1 cellular context compared by ENCODE assay signal in the genomic region with DNA sequence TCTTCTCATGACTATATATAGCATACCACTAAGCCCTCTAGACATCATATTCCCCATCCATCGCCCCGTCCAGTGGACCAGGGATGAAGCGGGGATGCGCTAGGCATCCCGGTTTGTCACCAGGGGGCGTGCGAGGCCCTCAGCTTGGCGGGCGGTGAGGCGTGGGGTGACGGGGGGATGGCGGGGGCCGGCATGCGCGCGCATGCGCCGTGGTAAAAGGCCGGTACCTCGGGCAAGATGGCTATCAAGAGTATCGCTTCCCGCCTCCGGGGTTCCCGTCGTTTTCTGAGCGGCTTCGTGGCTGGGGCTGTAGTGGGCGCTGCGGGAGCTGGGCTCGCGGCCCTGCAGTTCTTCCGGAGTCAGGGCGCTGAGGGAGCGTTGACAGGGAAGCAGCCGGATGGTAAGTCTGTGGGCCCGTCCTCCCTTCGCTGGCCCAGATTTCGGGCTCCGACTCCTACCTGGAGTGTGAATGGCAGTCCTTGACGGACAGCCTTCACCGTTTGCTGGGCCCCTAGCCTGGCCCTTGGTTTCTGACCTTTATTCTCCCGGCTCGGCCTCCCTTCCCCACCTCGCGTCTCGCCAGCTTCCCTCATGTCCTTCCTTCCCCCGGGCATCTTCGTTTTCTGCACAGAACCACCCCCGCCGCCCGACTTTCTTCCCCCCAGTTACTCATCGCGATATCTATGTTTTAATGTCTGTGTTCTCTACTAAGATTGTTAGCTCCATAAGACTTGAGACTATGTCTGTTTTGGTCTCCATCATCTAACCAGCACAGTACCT.
TF ChIP-seq lines count a peak whose summit lies in the region.

A gene with protein sequence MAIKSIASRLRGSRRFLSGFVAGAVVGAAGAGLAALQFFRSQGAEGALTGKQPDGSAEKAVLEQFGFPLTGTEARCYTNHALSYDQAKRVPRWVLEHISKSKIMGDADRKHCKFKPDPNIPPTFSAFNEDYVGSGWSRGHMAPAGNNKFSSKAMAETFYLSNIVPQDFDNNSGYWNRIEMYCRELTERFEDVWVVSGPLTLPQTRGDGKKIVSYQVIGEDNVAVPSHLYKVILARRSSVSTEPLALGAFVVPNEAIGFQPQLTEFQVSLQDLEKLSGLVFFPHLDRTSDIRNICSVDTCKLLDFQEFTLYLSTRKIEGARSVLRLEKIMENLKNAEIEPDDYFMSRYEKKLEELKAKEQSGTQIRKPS (plus strand): TSS at position 210 of the 780 bp plus-strand sequence. CDS start 28 bp downstream, at position 238.

TF ChIP-seq in HepG2, 621 proteins besides CTCF, POLR2A, EP300 and RAD21 (continued from another document and continues in another):
- TF ChIP-seq BHLHE40 (IDR thresholded peaks at IDR 0.05; ENCODE audit: low read length) (no peak), ELF1 (CRISPR knock-in tag; IDR thresholded peaks at IDR 0.05) (peak; percentile 66), FOXM1 (CRISPR knock-in tag; IDR thresholded peaks at IDR 0.05) (no peak), GTF3A (CRISPR knock-in tag; conservative IDR thresholded peaks at IDR 0.05) (no peak), ZFP1 (CRISPR knock-in tag; IDR thresholded peaks at IDR 0.05) (no peak), ZFX (CRISPR knock-in tag; IDR thresholded peaks at IDR 0.05; ENCODE audit: low read depth) (peak; percentile 93), ZSCAN12 (CRISPR knock-in tag; IDR thresholded peaks at IDR 0.05) (no peak), ZNF782 (CRISPR knock-in tag; IDR thresholded peaks at IDR 0.05; ENCODE audit: borderline replicate concordance) (peak; percentile 87; the same call in 1 of the 2 replicates), CC2D1A (CRISPR knock-in tag; IDR thresholded peaks at IDR 0.05) (0 out of 2 replicates have a peak, but pooled peaks have one; percentile 70), CBX5 (CRISPR knock-in tag; IDR thresholded peaks at IDR 0.05; ENCODE audit: borderline replicate concordance) (peak; percentile 69; the same call in 1 of the 2 replicates), SNAI1 (CRISPR knock-in tag; IDR thresholded peaks at IDR 0.05; ENCODE audit: borderline replicate concordance) (no peak), NR2C2 (CRISPR knock-in tag; IDR thresholded peaks at IDR 0.05; ENCODE audit: borderline replicate concordance) (peak; percentile 55; the same call in 1 of the 2 replicates), ZFP36L1 (CRISPR knock-in tag; IDR thresholded peaks at IDR 0.05) (0 out of 2 replicates have a peak, but pooled peaks have one; percentile 54), HDAC1 (CRISPR knock-in tag; IDR thresholded peaks at IDR 0.05) (peak; percentile 56; the same call in 1 of the 2 replicates), RORA (CRISPR knock-in tag; IDR thresholded peaks at IDR 0.05) (no peak), NFKB2 (CRISPR knock-in tag; IDR thresholded peaks at IDR 0.05; ENCODE audit: borderline replicate concordance) (peak; percentile 88; the same call in 1 of the 2 replicates), HOXA3 (CRISPR knock-in tag; IDR thresholded peaks at IDR 0.05) (peak; percentile 77), CBX2 (IDR thresholded peaks at IDR 0.05; ENCODE audit: low read depth, low read length) (no peak), CBX2 (CRISPR knock-in tag; IDR thresholded peaks at IDR 0.05; ENCODE audit: low read depth) (no peak)
- TF ChIP-seq, protein P1, sequence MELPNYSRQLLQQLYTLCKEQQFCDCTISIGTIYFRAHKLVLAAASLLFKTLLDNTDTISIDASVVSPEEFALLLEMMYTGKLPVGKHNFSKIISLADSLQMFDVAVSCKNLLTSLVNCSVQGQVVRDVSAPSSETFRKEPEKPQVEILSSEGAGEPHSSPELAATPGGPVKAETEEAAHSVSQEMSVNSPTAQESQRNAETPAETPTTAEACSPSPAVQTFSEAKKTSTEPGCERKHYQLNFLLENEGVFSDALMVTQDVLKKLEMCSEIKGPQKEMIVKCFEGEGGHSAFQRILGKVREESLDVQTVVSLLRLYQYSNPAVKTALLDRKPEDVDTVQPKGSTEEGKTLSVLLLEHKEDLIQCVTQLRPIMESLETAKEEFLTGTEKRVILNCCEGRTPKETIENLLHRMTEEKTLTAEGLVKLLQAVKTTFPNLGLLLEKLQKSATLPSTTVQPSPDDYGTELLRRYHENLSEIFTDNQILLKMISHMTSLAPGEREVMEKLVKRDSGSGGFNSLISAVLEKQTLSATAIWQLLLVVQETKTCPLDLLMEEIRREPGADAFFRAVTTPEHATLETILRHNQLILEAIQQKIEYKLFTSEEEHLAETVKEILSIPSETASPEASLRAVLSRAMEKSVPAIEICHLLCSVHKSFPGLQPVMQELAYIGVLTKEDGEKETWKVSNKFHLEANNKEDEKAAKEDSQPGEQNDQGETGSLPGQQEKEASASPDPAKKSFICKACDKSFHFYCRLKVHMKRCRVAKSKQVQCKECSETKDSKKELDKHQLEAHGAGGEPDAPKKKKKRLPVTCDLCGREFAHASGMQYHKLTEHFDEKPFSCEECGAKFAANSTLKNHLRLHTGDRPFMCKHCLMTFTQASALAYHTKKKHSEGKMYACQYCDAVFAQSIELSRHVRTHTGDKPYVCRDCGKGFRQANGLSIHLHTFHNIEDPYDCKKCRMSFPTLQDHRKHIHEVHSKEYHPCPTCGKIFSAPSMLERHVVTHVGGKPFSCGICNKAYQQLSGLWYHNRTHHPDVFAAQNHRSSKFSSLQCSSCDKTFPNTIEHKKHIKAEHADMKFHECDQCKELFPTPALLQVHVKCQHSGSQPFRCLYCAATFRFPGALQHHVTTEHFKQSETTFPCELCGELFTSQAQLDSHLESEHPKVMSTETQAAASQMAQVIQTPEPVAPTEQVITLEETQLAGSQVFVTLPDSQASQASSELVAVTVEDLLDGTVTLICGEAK (IDR thresholded peaks at IDR 0.05): no peak
- TF ChIP-seq, protein P1 (CRISPR knock-in tag; IDR thresholded peaks at IDR 0.05): peak; percentile 78
- TF ChIP-seq, protein P2, sequence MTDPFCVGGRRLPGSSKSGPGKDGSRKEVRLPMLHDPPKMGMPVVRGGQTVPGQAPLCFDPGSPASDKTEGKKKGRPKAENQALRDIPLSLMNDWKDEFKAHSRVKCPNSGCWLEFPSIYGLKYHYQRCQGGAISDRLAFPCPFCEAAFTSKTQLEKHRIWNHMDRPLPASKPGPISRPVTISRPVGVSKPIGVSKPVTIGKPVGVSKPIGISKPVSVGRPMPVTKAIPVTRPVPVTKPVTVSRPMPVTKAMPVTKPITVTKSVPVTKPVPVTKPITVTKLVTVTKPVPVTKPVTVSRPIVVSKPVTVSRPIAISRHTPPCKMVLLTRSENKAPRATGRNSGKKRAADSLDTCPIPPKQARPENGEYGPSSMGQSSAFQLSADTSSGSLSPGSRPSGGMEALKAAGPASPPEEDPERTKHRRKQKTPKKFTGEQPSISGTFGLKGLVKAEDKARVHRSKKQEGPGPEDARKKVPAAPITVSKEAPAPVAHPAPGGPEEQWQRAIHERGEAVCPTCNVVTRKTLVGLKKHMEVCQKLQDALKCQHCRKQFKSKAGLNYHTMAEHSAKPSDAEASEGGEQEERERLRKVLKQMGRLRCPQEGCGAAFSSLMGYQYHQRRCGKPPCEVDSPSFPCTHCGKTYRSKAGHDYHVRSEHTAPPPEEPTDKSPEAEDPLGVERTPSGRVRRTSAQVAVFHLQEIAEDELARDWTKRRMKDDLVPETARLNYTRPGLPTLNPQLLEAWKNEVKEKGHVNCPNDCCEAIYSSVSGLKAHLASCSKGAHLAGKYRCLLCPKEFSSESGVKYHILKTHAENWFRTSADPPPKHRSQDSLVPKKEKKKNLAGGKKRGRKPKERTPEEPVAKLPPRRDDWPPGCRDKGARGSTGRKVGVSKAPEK (CRISPR knock-in tag; IDR thresholded peaks at IDR 0.05; ENCODE audit: borderline replicate concordance): no peak
- TF ChIP-seq, protein P3, sequence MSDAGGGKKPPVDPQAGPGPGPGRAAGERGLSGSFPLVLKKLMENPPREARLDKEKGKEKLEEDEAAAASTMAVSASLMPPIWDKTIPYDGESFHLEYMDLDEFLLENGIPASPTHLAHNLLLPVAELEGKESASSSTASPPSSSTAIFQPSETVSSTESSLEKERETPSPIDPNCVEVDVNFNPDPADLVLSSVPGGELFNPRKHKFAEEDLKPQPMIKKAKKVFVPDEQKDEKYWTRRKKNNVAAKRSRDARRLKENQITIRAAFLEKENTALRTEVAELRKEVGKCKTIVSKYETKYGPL (CRISPR knock-in tag; IDR thresholded peaks at IDR 0.05): no peak
- TF ChIP-seq, protein P4, sequence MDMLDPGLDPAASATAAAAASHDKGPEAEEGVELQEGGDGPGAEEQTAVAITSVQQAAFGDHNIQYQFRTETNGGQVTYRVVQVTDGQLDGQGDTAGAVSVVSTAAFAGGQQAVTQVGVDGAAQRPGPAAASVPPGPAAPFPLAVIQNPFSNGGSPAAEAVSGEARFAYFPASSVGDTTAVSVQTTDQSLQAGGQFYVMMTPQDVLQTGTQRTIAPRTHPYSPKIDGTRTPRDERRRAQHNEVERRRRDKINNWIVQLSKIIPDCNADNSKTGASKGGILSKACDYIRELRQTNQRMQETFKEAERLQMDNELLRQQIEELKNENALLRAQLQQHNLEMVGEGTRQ (IDR thresholded peaks at IDR 0.05; ENCODE audit: low read depth, low read length): no peak
- TF ChIP-seq, protein P4 (CRISPR knock-in tag; IDR thresholded peaks at IDR 0.05; ENCODE audit: borderline replicate concordance): no peak
- TF ChIP-seq, protein P5, sequence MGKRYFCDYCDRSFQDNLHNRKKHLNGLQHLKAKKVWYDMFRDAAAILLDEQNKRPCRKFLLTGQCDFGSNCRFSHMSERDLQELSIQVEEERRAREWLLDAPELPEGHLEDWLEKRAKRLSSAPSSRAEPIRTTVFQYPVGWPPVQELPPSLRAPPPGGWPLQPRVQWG (CRISPR knock-in tag; IDR thresholded peaks at IDR 0.05; ENCODE audit: borderline replicate concordance, low read depth): no peak
- TF ChIP-seq, protein P6, sequence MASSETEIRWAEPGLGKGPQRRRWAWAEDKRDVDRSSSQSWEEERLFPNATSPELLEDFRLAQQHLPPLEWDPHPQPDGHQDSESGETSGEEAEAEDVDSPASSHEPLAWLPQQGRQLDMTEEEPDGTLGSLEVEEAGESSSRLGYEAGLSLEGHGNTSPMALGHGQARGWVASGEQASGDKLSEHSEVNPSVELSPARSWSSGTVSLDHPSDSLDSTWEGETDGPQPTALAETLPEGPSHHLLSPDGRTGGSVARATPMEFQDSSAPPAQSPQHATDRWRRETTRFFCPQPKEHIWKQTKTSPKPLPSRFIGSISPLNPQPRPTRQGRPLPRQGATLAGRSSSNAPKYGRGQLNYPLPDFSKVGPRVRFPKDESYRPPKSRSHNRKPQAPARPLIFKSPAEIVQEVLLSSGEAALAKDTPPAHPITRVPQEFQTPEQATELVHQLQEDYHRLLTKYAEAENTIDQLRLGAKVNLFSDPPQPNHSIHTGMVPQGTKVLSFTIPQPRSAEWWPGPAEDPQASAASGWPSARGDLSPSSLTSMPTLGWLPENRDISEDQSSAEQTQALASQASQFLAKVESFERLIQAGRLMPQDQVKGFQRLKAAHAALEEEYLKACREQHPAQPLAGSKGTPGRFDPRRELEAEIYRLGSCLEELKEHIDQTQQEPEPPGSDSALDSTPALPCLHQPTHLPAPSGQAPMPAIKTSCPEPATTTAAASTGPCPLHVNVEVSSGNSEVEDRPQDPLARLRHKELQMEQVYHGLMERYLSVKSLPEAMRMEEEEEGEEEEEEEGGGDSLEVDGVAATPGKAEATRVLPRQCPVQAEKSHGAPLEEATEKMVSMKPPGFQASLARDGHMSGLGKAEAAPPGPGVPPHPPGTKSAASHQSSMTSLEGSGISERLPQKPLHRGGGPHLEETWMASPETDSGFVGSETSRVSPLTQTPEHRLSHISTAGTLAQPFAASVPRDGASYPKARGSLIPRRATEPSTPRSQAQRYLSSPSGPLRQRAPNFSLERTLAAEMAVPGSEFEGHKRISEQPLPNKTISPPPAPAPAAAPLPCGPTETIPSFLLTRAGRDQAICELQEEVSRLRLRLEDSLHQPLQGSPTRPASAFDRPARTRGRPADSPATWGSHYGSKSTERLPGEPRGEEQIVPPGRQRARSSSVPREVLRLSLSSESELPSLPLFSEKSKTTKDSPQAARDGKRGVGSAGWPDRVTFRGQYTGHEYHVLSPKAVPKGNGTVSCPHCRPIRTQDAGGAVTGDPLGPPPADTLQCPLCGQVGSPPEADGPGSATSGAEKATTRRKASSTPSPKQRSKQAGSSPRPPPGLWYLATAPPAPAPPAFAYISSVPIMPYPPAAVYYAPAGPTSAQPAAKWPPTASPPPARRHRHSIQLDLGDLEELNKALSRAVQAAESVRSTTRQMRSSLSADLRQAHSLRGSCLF (CRISPR knock-in tag; IDR thresholded peaks at IDR 0.05; ENCODE audit: borderline replicate concordance): no peak
